Comparison of ENCODE assay signal across 9 cellular contexts in the genomic region with DNA sequence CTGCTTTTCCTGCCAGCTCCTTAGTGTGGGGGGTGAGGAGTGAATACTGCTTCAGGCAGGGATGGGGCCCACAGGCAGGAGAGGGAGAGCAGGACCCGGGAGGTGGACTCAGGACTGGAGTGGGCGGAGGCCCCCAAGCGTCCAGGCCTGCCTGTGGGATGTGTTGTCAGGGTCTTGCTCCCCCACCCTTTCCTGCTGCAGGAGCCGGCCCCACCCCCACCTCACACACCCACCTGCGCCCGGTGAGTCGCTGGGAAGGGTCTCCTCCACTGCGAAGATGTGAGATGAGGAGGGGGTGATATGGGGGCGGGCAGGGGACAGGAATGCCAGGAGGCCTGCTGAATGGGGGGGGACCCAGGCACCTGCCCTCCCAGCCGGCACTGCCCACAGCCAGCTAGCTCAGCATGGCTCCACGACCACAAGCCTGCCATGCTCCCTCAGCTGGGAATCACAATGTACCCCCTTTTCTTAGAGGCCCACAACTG. TPM values are rescaled to one million over a fixed set of nuclear protein-coding genes. Genes with fewer than 3 reads are reported as not detected.
DNase-seq lines count a peak whose midpoint lies in the region; ATAC-seq and TF ChIP-seq lines count a peak whose summit lies in the region.
"Had no signal": no experiment of that assay in that cellular context is flagged by ENCODE, and none has a peak within 500 bp of the region (broad histone marks: within the 10 kb centered on the region; RNA-seq: fewer than 3 reads in every experiment).

No MANE protein-coding gene starts in this region.

- no peak overlapping the region for H3K4me3 Mint-ChIP-seq in activated CD4-positive, alpha-beta T cell treated with anti-CD3 and anti-CD28 coated beads, Interleukin-2, amount 10 ng/mL, durations not matched to agents 7 days and 5 days

- H4K91ac ChIP-seq in trophoblast cell (ENCODE audit: low read depth, low read length) = no peak overlapping the region

- no peak overlapping the region for H2BK12ac ChIP-seq in trophoblast cell (ENCODE audit: low read length)

- H3K4me1 Mint-ChIP-seq in activated CD4-positive, alpha-beta T cell treated with anti-CD3 and anti-CD28 coated beads, Interleukin-2, amount 10 ng/mL, durations not matched to agents 7 days and 5 days = peaks cover 1% of the 10 kb centered on the region

- H3K27ac Mint-ChIP-seq in activated CD4-positive, alpha-beta T cell treated with anti-CD3 and anti-CD28 coated beads, Interleukin-2, amount 10 ng/mL, durations not matched to agents 7 days and 5 days = no peak overlapping the region
- H3K27ac Mint-ChIP-seq: dendritic cell treated with granulocyte-macrophage colony-stimulating factor and Interleukin-4, amounts not matched to agents 40 ng/mL and 50 ng/mL, for 4 days had no signal

- H3K27me3 Mint-ChIP-seq in activated CD4-positive, alpha-beta T cell treated with anti-CD3 and anti-CD28 coated beads, Interleukin-2, amount 10 ng/mL, durations not matched to agents 7 days and 5 days = peaks cover 36% of the 10 kb centered on the region

- CTCF ChIA-PET in activated CD4-positive, alpha-beta T cell treated with anti-CD3 and anti-CD28 coated beads, Interleukin-2, amount 10 ng/mL, durations not matched to agents 7 days and 5 days (lab: Charles Lee) = interaction anchor here (0.9 to 4.0 kb wide), 8 partner anchors 11 to 221 kb away, joined by 3 to 39 read pairs (median 4); partner anchors contain the start of gene HROB

- no peak overlapping the region for H3K14ac ChIP-seq in trophoblast cell (ENCODE audit: low read length)

- H3K4me3 ChIP-seq in SJSA1 (peak overlapping the region; percentile 89), fibroblast of mammary gland (ENCODE audit: control insufficient read depth, low read depth, low read length) (peak overlapping the region; percentile 51), trophoblast cell (ENCODE audit: low read depth, low read length) (peak overlapping the region; percentile 80)

- H2AFZ ChIP-seq in trophoblast cell (ENCODE audit: insufficient read depth, low read length, poor library complexity) = no peak overlapping the region

- peak overlapping the region; percentile 95 for H3K9ac ChIP-seq in ES-I3 (ENCODE audit: low read depth, low read length)
- H3K9ac ChIP-seq in trophoblast cell (ENCODE audit: low read length) = no peak overlapping the region

- no peak for ATAC-seq in GM18868 (IDR thresholded peaks at IDR 0.05; ENCODE audit: unreplicated experiment)
- ATAC-seq in HG02588 (IDR thresholded peaks at IDR 0.05; ENCODE audit: unreplicated experiment) = no peak

- peak overlapping the region; percentile 95 for H3K4me2 ChIP-seq in trophoblast cell (ENCODE audit: low read length)

- H3K27ac ChIP-seq in SJSA1 (no peak overlapping the region), trophoblast cell (ENCODE audit: low read depth, low read length) (no peak overlapping the region)

- no peaks in the 10 kb centered on the region for H3K36me3 Mint-ChIP-seq in activated CD4-positive, alpha-beta T cell treated with anti-CD3 and anti-CD28 coated beads, Interleukin-2, amount 10 ng/mL, durations not matched to agents 7 days and 5 days (ENCODE audit: low read depth)

- TF ChIP-seq POLR2A in erythroblast (IDR thresholded peaks at IDR 0.05; ENCODE audit: low read length) = no peak

- no peaks in the 10 kb centered on the region for H3K9me3 ChIP-seq in ES-I3 (ENCODE audit: control insufficient read depth, insufficient read depth, low read length)
- peaks cover 3% of the 10 kb centered on the region; the same call in 1 of the 2 replicates for H3K9me3 ChIP-seq in SJSA1 (replicated peaks)
- H3K9me3 ChIP-seq in trophoblast cell (ENCODE audit: insufficient read depth, low read depth, low read length) = no peaks in the 10 kb centered on the region

- H3K36me3 ChIP-seq in ES-I3 (ENCODE audit: insufficient read depth, low read length) (no peaks in the 10 kb centered on the region), SJSA1 (peaks cover 3% of the 10 kb centered on the region; the same call in 1 of the 2 replicates), trophoblast cell (ENCODE audit: control insufficient read depth in 1 of 2, insufficient read depth in 2 of 2, low read length in 2 of 2) (no peaks in the 10 kb centered on the region)

- H3K79me2 ChIP-seq in trophoblast cell (ENCODE audit: control insufficient read depth, insufficient read depth, low read length, poor library complexity) = peaks cover 6% of the 10 kb centered on the region

- H3K9me3 Mint-ChIP-seq in activated CD4-positive, alpha-beta T cell treated with anti-CD3 and anti-CD28 coated beads, Interleukin-2, amount 10 ng/mL, durations not matched to agents 7 days and 5 days = no peaks in the 10 kb centered on the region
- H3K9me3 Mint-ChIP-seq: dendritic cell treated with granulocyte-macrophage colony-stimulating factor and Interleukin-4, amounts not matched to agents 40 ng/mL and 50 ng/mL, for 4 days had no signal

- no peak overlapping the region for H3K23ac ChIP-seq in trophoblast cell (ENCODE audit: low read length)

- no peak overlapping the region for H2AK5ac ChIP-seq in trophoblast cell (ENCODE audit: low read length)

- no peak overlapping the region for H3K4ac ChIP-seq in trophoblast cell (ENCODE audit: low read depth, low read length)

- DNase-seq in SJSA1 (ENCODE audit: low read depth in 1 of 2, low spot score in 2 of 2) (no peak), fibroblast of mammary gland (ENCODE audit: low read depth) (no peak), trophoblast cell (no peak), erythroblast (lab: John Stamatoyannopoulos, UW) (no peak)
- DNase-seq in activated CD4-positive, alpha-beta T cell treated with anti-CD3 and anti-CD28 coated beads, Interleukin-2, amount 10 ng/mL, durations not matched to agents 7 days and 5 days = no peak

- peaks cover 5% of the 10 kb centered on the region; the same call in 1 of the 2 replicates for H3K27me3 ChIP-seq in SJSA1 (replicated peaks)
- H3K27me3 ChIP-seq in trophoblast cell (ENCODE audit: insufficient read depth, low read length) = no peaks in the 10 kb centered on the region

- H3K79me1 ChIP-seq in trophoblast cell (ENCODE audit: low read length) = peaks cover 6% of the 10 kb centered on the region

- peaks cover 20% of the 10 kb centered on the region for H3K4me1 ChIP-seq in ES-I3 (ENCODE audit: insufficient read depth, low read length)
- peaks cover 10% of the 10 kb centered on the region for H3K4me1 ChIP-seq in SJSA1 (replicated peaks)
- H3K4me1 ChIP-seq in trophoblast cell (ENCODE audit: control insufficient read depth in 1 of 2, insufficient read depth in 2 of 2, low read length in 2 of 2) = peaks cover 2 to 11% of the 10 kb centered on the region in 2 experiments

- WGBS in trophoblast cell (ENCODE audit: extremely low coverage, insufficient coverage, insufficient read length) = no CpG with 5 or more reads among the region's 11 CpGs

- no peak for TF ChIP-seq CTCF in fibroblast of mammary gland (conservative IDR thresholded peaks at IDR 0.05; ENCODE audit: control insufficient read depth, insufficient read depth, low read depth, low read length)

- H4K8ac ChIP-seq in trophoblast cell (ENCODE audit: low read depth, low read length) = no peak overlapping the region

- peak overlapping the region; percentile 58 for H3K18ac ChIP-seq in trophoblast cell (ENCODE audit: low read length)

- no peak overlapping the region for H4K12ac ChIP-seq in trophoblast cell (ENCODE audit: low read depth, low read length)

- no peak overlapping the region for H2BK120ac ChIP-seq in trophoblast cell (ENCODE audit: insufficient read depth, low read length, poor library complexity)

- H2BK5ac ChIP-seq in trophoblast cell (ENCODE audit: low read depth, low read length, poor library complexity) = no peak overlapping the region

- POLR2A ChIA-PET in activated CD4-positive, alpha-beta T cell treated with anti-CD3 and anti-CD28 coated beads, Interleukin-2, amount 10 ng/mL, durations not matched to agents 7 days and 5 days (lab: Charles Lee) = no interaction called here

RNA-seq across cellular contexts. Expression of gene FAM171A2, which starts 1.1 kb away (rescaled TPM):
- 6.9 and 8.6 TPM in 2 replicates for total RNA-seq in SJSA1 (2014; rRNA removed; shearing (Covaris generic))
- polyA plus RNA-seq in trophoblast cell (2013) = 8.4 and 8.6 TPM in 2 replicates
- under 1 TPM in 1 of 2 experiments, not detected in 1; 0.08 TPM for total RNA-seq in activated CD4-positive, alpha-beta T cell treated with anti-CD3 and anti-CD28 coated beads, Interleukin-2, amount 10 ng/mL, durations not matched to agents 7 days and 5 days

RNA-seq across cellular contexts. Expression of gene GRN, which starts 17.4 kb away (rescaled TPM):
- total RNA-seq in SJSA1 (2014; rRNA removed; shearing (Covaris generic)) = 190 and 246 TPM in 2 replicates
- polyA plus RNA-seq in trophoblast cell (2013) = 207 and 227 TPM in 2 replicates
- total RNA-seq in activated CD4-positive, alpha-beta T cell treated with anti-CD3 and anti-CD28 coated beads, Interleukin-2, amount 10 ng/mL, durations not matched to agents 7 days and 5 days = 10 to 100 TPM; 61.1 to 70.5 TPM

RNA-seq across cellular contexts. Expression of gene ITGA2B, which starts 26.9 kb away (rescaled TPM):
- total RNA-seq in SJSA1 (2014; rRNA removed; shearing (Covaris generic)) = 0.29 TPM in 1 of 2 replicates, not detected in the other
- polyA plus RNA-seq in trophoblast cell (2013) = 0.54 and 0.67 TPM in 2 replicates
- total RNA-seq in activated CD4-positive, alpha-beta T cell treated with anti-CD3 and anti-CD28 coated beads, Interleukin-2, amount 10 ng/mL, durations not matched to agents 7 days and 5 days = under 1 TPM; 0.27 to 0.47 TPM

RNA-seq across cellular contexts. Expression of gene SLC25A39, which starts 37.9 kb away (rescaled TPM):
- total RNA-seq in SJSA1 (2014; rRNA removed; shearing (Covaris generic)) = 129 and 159 TPM in 2 replicates
- polyA plus RNA-seq in trophoblast cell (2013) = 96.0 and 97.4 TPM in 2 replicates
- total RNA-seq in activated CD4-positive, alpha-beta T cell treated with anti-CD3 and anti-CD28 coated beads, Interleukin-2, amount 10 ng/mL, durations not matched to agents 7 days and 5 days = 100 to 1,000 TPM; 104 to 107 TPM

RNA-seq across cellular contexts. Expression of gene RUNDC3A, which starts 54.1 kb away (rescaled TPM):
- total RNA-seq in SJSA1 (2014; rRNA removed; shearing (Covaris generic)) = not detected in 2 replicates
- polyA plus RNA-seq in trophoblast cell (2013) = 0.08 and 0.12 TPM in 2 replicates
- under 1 TPM; 0.10 TPM for total RNA-seq in activated CD4-positive, alpha-beta T cell treated with anti-CD3 and anti-CD28 coated beads, Interleukin-2, amount 10 ng/mL, durations not matched to agents 7 days and 5 days
